In the genomic region with DNA sequence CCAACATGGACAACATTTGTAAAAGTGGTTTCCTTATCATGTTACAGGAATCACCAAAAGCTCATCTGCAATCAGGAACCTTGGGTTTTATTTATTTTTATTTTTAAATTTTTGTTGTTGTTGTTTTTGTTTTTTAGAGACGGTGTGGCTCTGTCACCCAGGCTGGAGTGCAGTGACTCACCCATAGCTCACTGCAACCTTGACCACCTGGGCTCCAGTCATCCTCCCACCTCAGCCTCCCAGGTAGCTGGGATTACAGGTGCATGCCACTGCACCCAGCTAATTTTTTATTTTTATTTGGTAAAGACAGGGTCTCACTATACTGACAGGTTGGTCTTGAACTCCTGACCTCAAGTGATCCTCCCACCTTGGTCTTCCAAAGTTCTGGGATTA, we compare ENCODE assay signal across 25 cellular contexts. TPM values are rescaled to one million over a fixed set of nuclear protein-coding genes. Genes with fewer than 3 reads are reported as not detected.
DNase-seq lines count a peak whose midpoint lies in the region; ATAC-seq, FAIRE-seq and TF ChIP-seq lines count a peak whose summit lies in the region.
"Had no signal": no experiment of that assay in that cellular context is flagged by ENCODE, and none has a peak within 500 bp of the region (broad histone marks: within the 10 kb centered on the region; RNA-seq: fewer than 3 reads in every experiment).

No MANE protein-coding gene starts in this region.

- H3K9ac ChIP-seq in Loucy (ENCODE audit: low read depth, low read length, poor library complexity, severe bottlenecking), result peak overlapping the region; percentile 3
- no peak overlapping the region for H3K9ac ChIP-seq in K562 (ENCODE audit: insufficient read depth in 1 of 2, low read depth in 2 of 2, low read length in 2 of 2)

- no peak for TF ChIP-seq POLR2A in K562 (conservative IDR thresholded peaks at IDR 0.05)

- intact Hi-C loops in K562 (cut with micrococcal nuclease), result no loop called here
- intact Hi-C loops in psoas muscle (cut with DNase I), result no loop called here
- intact Hi-C loops in activated T-helper 2 cell treated with anti-CD3 and anti-CD28 coated beads, Interferon-gamma antibody, Interleukin-2, Interleukin-4, amounts not matched to agents 10 μg/mL and 5 μg/mL and 100 μg/mL, durations not matched to agents 14 hours and 24 hours and 36 hours (cut with micrococcal nuclease), result no loop called here

- no peak overlapping the region for H3K4me3 Mint-ChIP-seq in activated T-helper 2 cell treated with anti-CD3 and anti-CD28 coated beads, Interferon-gamma antibody, Interleukin-2, Interleukin-4, amounts not matched to agents 10 μg/mL and 5 μg/mL and 100 μg/mL, durations not matched to agents 14 hours and 24 hours and 36 hours (ENCODE audit: low read depth)
- H3K4me3 Mint-ChIP-seq: CD4-positive, CD25-positive, alpha-beta regulatory T cell; CD8-positive, alpha-beta memory T cell had no signal

- H3K4me1 ChIP-seq in DOHH2 (ENCODE audit: control insufficient read depth, low read length) (peaks cover 37% of the 10 kb centered on the region), Loucy (ENCODE audit: insufficient read depth, low read length, poor library complexity, severe bottlenecking) (peaks cover 50% of the 10 kb centered on the region), K562 (replicated peaks in 1 of 2; ENCODE audit: control insufficient read depth in 2 of 2, insufficient read depth in 2 of 2, low read length in 2 of 2) (peaks cover 3 to 4% of the 10 kb centered on the region in 2 experiments; a peak in 3 of 5 replicates), psoas muscle (no peaks in the 10 kb centered on the region)

- H3K27ac Mint-ChIP-seq in activated T-helper 2 cell treated with anti-CD3 and anti-CD28 coated beads, Interferon-gamma antibody, Interleukin-2, Interleukin-4, amounts not matched to agents 10 μg/mL and 5 μg/mL and 100 μg/mL, durations not matched to agents 14 hours and 24 hours and 36 hours, result no peak overlapping the region
- H3K27ac Mint-ChIP-seq: CD4-positive, CD25-positive, alpha-beta regulatory T cell; CD8-positive, alpha-beta memory T cell had no signal

- no peaks in the 10 kb centered on the region for H3K9me3 ChIP-seq in DOHH2 (ENCODE audit: control insufficient read depth, insufficient read depth, low read length)
- no peaks in the 10 kb centered on the region for H3K9me3 ChIP-seq in Loucy (ENCODE audit: insufficient read depth, low read depth, low read length)
- H3K9me3 ChIP-seq in K562 (replicated peaks; ENCODE audit: control insufficient read depth, insufficient read depth, low read depth, low read length), result no peaks in the 10 kb centered on the region
- no peaks in the 10 kb centered on the region for H3K9me3 ChIP-seq in psoas muscle
- H3K9me3 ChIP-seq: BE2C had no signal

- no peaks in the 10 kb centered on the region for H3K27me3 ChIP-seq in DOHH2 (ENCODE audit: control insufficient read depth, low read length)
- no peaks in the 10 kb centered on the region for H3K27me3 ChIP-seq in Loucy (ENCODE audit: insufficient read depth, low read length, poor library complexity, severe bottlenecking)
- no peaks in the 10 kb centered on the region; a peak in 1 of 5 replicates for H3K27me3 ChIP-seq in K562 (ENCODE audit: control insufficient read depth in 2 of 2, insufficient read depth in 2 of 2, low read length in 2 of 2)
- H3K27me3 ChIP-seq in psoas muscle (ENCODE audit: insufficient read depth in 3 of 3, low read length in 2 of 3), result no peaks in the 10 kb centered on the region
- H3K27me3 ChIP-seq: BE2C had no signal

- BruUV-seq in K562 (replicated peaks; lab: Mats Ljungman, UMichigan), result no TSS peak

- TF ChIP-seq RAD21 in K562 (CRISPR knock-in tag; conservative IDR thresholded peaks at IDR 0.05 in 1 of 2, IDR thresholded peaks at IDR 0.05 in 1 of 2), result no peak

- H3K4me3 ChIP-seq in DOHH2 (ENCODE audit: low read length) (no peak overlapping the region), Loucy (ENCODE audit: low read length, poor library complexity, severe bottlenecking) (no peak overlapping the region), K562 (no peak overlapping the region), psoas muscle (no peak overlapping the region)

- CTCF ChIA-PET in K562 (lab: Yijun Ruan, JAX; ENCODE audit: low intra/inter-chr PET ratio), result no interaction called here

- H3K79me2 ChIP-seq in DOHH2 (ENCODE audit: control insufficient read depth, low read length) (no peaks in the 10 kb centered on the region), Loucy (ENCODE audit: insufficient read depth, low read length) (no peaks in the 10 kb centered on the region), K562 (ENCODE audit: control insufficient read depth, insufficient read depth, low read length) (no peaks in the 10 kb centered on the region)

- no peaks in the 10 kb centered on the region for H3K4me1 Mint-ChIP-seq in activated T-helper 2 cell treated with anti-CD3 and anti-CD28 coated beads, Interferon-gamma antibody, Interleukin-2, Interleukin-4, amounts not matched to agents 10 μg/mL and 5 μg/mL and 100 μg/mL, durations not matched to agents 14 hours and 24 hours and 36 hours (ENCODE audit: low read depth)
- H3K4me1 Mint-ChIP-seq: CD4-positive, CD25-positive, alpha-beta regulatory T cell; CD8-positive, alpha-beta memory T cell had no signal

- H3K36me3 ChIP-seq in DOHH2 (ENCODE audit: control insufficient read depth, low read length) (no peaks in the 10 kb centered on the region), Loucy (ENCODE audit: insufficient read depth, low read length) (no peaks in the 10 kb centered on the region), K562 (ENCODE audit: control insufficient read depth, insufficient read depth, low read length) (no peaks in the 10 kb centered on the region), psoas muscle (ENCODE audit: insufficient read depth in 1 of 2, low read depth in 1 of 2) (no peaks in the 10 kb centered on the region)
- H3K36me3 ChIP-seq: BE2C had no signal

- H3K27me3 Mint-ChIP-seq in activated T-helper 2 cell treated with anti-CD3 and anti-CD28 coated beads, Interferon-gamma antibody, Interleukin-2, Interleukin-4, amounts not matched to agents 10 μg/mL and 5 μg/mL and 100 μg/mL, durations not matched to agents 14 hours and 24 hours and 36 hours (ENCODE audit: low read depth), result peaks cover 9% of the 10 kb centered on the region
- H3K27me3 Mint-ChIP-seq: CD4-positive, CD25-positive, alpha-beta regulatory T cell had no signal

- FAIRE-seq in K562 (lab: Jason Lieb, UNC), result no peak
- FAIRE-seq: A204.1, D721Med, G401.6, GM12892, GM18507, HTR-8/SVneo had no signal

- peak overlapping the region; percentile 24 for H3K4me2 ChIP-seq in DOHH2 (ENCODE audit: low read length)
- H3K4me2 ChIP-seq in Loucy (ENCODE audit: low read depth, low read length, poor library complexity, severe bottlenecking), result peak overlapping the region; percentile 33
- H3K4me2 ChIP-seq in K562 (ENCODE audit: insufficient read depth, low read length), result peak overlapping the region; percentile 46

- no peaks in the 10 kb centered on the region for H3K9me1 ChIP-seq in K562 (ENCODE audit: control insufficient read depth, insufficient read depth, low read length)

- TF ChIP-seq EP300 in K562 (IDR thresholded peaks at IDR 0.05; ENCODE audit: low read length), result no peak

- POLR2A ChIA-PET in K562 (lab: Yijun Ruan, JAX), result no interaction called here

- WGBS in K562 (ENCODE audit: insufficient coverage, low coverage, missing lambda C conversion rate), result 0% methylated on average over 1 of the region's 1 CpG
- 88 to 100% (median 96%) methylated on average over 1 of the region's 1 CpG for WGBS in psoas muscle, 3 donors

- in situ Hi-C loops in K562 (cut with MboI), result no loop called here

- DNase-seq in K562 (ENCODE audit: extremely low read depth in 1 of 4, low spot score in 3 of 4) (no peak), kidney tubule cell (ENCODE audit: low spot score) (peak; percentile 71), psoas muscle (no peak)
- DNase-seq in activated T-helper 2 cell treated with anti-CD3 and anti-CD28 coated beads, Interferon-gamma antibody, Interleukin-2, Interleukin-4, amounts not matched to agents 10 μg/mL and 5 μg/mL and 100 μg/mL, durations not matched to agents 14 hours and 24 hours and 36 hours (ENCODE audit: low spot score), result no peak
- DNase-seq in activated CD8-positive, alpha-beta memory T cell treated with anti-CD3 and anti-CD28 coated beads for 24 hours, result no peak
- DNase-seq: ACHN; BE2C; C1 segment of cervical spinal cord; CD4-positive, CD25-positive, alpha-beta regulatory T cell; CD8-positive, alpha-beta memory T cell; COR-L47; DMS79 treated with DMSO at 0.1 percent for 48 hours; GOT3; H7; IMR-90; KBM-7 had no signal

- TF ChIP-seq CTCF in DOHH2 (IDR thresholded peaks at IDR 0.05; ENCODE audit: low read depth, low read length, poor library complexity, severe bottlenecking), result no peak
- no peak for TF ChIP-seq CTCF in Loucy (conservative IDR thresholded peaks at IDR 0.05; ENCODE audit: low read length)
- no peak for TF ChIP-seq CTCF in K562 (IDR thresholded peaks at IDR 0.05 in 2 of 3, conservative IDR thresholded peaks at IDR 0.05 in 1 of 3; ENCODE audit: insufficient read depth in 2 of 3, low read depth in 1 of 3, low read length in 3 of 3)
- TF ChIP-seq CTCF in psoas muscle (IDR thresholded peaks at IDR 0.05), result no peak

- H3F3A ChIP-seq in DOHH2 (ENCODE audit: control insufficient read depth, insufficient read depth) (peaks cover 3% of the 10 kb centered on the region; the same call in 1 of the 2 replicates), Loucy (ENCODE audit: low read depth) (no peaks in the 10 kb centered on the region)

- H4K20me1 ChIP-seq in DOHH2 (ENCODE audit: control insufficient read depth, insufficient read depth, low read depth, low read length) (no peaks in the 10 kb centered on the region), Loucy (ENCODE audit: insufficient read depth, low read length, poor library complexity, severe bottlenecking) (no peaks in the 10 kb centered on the region), K562 (replicated peaks; ENCODE audit: control insufficient read depth, insufficient read depth, low read length) (no peaks in the 10 kb centered on the region)

- H3K9me2 ChIP-seq in DOHH2 (replicated peaks; ENCODE audit: control insufficient read depth, low read length) (no peaks in the 10 kb centered on the region), Loucy (replicated peaks; ENCODE audit: low read depth, low read length) (no peaks in the 10 kb centered on the region)

- H3K36me3 Mint-ChIP-seq in activated T-helper 2 cell treated with anti-CD3 and anti-CD28 coated beads, Interferon-gamma antibody, Interleukin-2, Interleukin-4, amounts not matched to agents 10 μg/mL and 5 μg/mL and 100 μg/mL, durations not matched to agents 14 hours and 24 hours and 36 hours (ENCODE audit: low read depth), result no peaks in the 10 kb centered on the region
- H3K36me3 Mint-ChIP-seq: CD4-positive, CD25-positive, alpha-beta regulatory T cell; CD8-positive, alpha-beta memory T cell had no signal

- H2AFZ ChIP-seq in Loucy (ENCODE audit: low read length), result peak overlapping the region; percentile 13; the same call in 1 of the 2 replicates
- H2AFZ ChIP-seq in K562 (ENCODE audit: low read depth, low read length), result peak overlapping the region; percentile 22; the same call in 1 of the 2 replicates

- no peak overlapping the region for H3K27ac ChIP-seq in DOHH2 (ENCODE audit: low read depth, low read length)
- H3K27ac ChIP-seq in K562 (ENCODE audit: extremely low read depth, low read depth, low read length), result peak overlapping the region; percentile 51; the same call in 1 of the 3 replicates
- H3K27ac ChIP-seq in psoas muscle, result no peak overlapping the region

- ATAC-seq in K562 (no peak), GM21737 (IDR thresholded peaks at IDR 0.05; ENCODE audit: unreplicated experiment) (no peak), psoas muscle (no peak)

- H3K9me3 Mint-ChIP-seq in activated T-helper 2 cell treated with anti-CD3 and anti-CD28 coated beads, Interferon-gamma antibody, Interleukin-2, Interleukin-4, amounts not matched to agents 10 μg/mL and 5 μg/mL and 100 μg/mL, durations not matched to agents 14 hours and 24 hours and 36 hours, result no peaks in the 10 kb centered on the region
- H3K9me3 Mint-ChIP-seq: CD8-positive, alpha-beta memory T cell had no signal

RNA-seq across cellular contexts. Expression of a gene that starts 13.6 kb away (rescaled TPM):
- total RNA-seq in K562 (2011; cell fraction: chromatin; rRNA removed; ENCODE audit: low replicate concordance), result not detected in 2 replicates
- total RNA-seq in K562 (2011; cell fraction: nucleolus; rRNA removed), result not detected in 2 replicates
- not detected in 2 replicates for total RNA-seq in K562 (2011; cell fraction: nucleoplasm; rRNA removed)
- total RNA-seq in K562 (2014; rRNA removed), result not detected in 2 replicates
- not detected in 2 replicates for total RNA-seq in K562 (2014; rRNA removed; fragmentation: Illumina TruSeq; extraction: Trizol)
- not detected in 2 replicates for total RNA-seq in K562 (2015; rRNA removed; fragmentation: Illumina TruSeq; extraction: Trizol)
- total RNA-seq in K562 (2021), result not detected in 2 replicates
- polyA plus RNA-seq in K562 (2011; rRNA removed), result not detected in 2 replicates
- not detected in 2 replicates for polyA plus RNA-seq in K562 (2011; cell fraction: cytosol; rRNA removed)
- not detected in 2 replicates for polyA plus RNA-seq in K562 (2011; cell fraction: nucleus; rRNA removed)
- not detected in 2 replicates for polyA plus RNA-seq in K562 (2012)
- not detected in 2 replicates for polyA plus RNA-seq in K562 (2014; fragmentation: Illumina TruSeq; extraction: Trizol)
- polyA plus RNA-seq in K562 (2014; fragmentation: Nextera tagmentation; extraction: Ambion mirVana), result not detected
- polyA plus RNA-seq in K562 (2014; rRNA removed), result 0.13 TPM in 1 of 2 replicates, not detected in the other
- polyA minus RNA-seq in K562 (2011; rRNA and poly(A)+ RNA removed), result not detected in 2 replicates
- polyA minus RNA-seq in K562 (2011; cell fraction: cytosol; rRNA and poly(A)+ RNA removed), result not detected in 2 replicates
- polyA minus RNA-seq in K562 (2011; cell fraction: nucleus; rRNA and poly(A)+ RNA removed), result not detected in 2 replicates
- total RNA-seq in psoas muscle, result 1 to 10 TPM in 2 of 4 donors, under 1 TPM in 2; 0.57 to 1.2 (median 0.95) TPM
- 1 to 10 TPM in 2 of 3 donors, under 1 TPM in 1; 0.82 to 1.8 (median 1.4) TPM for polyA plus RNA-seq in psoas muscle
- 0.25 TPM in 1 of 2 replicates, not detected in the other for total RNA-seq in activated T-helper 2 cell treated with anti-CD3 and anti-CD28 coated beads, Interferon-gamma antibody, Interleukin-2, Interleukin-4, amounts not matched to agents 10 μg/mL and 5 μg/mL and 100 μg/mL, durations not matched to agents 14 hours and 24 hours and 36 hours
- total RNA-seq: CD4-positive, CD25-positive, alpha-beta regulatory T cell had no signal
